ENCODE assay signal across 8 cellular contexts in the genomic region with DNA sequence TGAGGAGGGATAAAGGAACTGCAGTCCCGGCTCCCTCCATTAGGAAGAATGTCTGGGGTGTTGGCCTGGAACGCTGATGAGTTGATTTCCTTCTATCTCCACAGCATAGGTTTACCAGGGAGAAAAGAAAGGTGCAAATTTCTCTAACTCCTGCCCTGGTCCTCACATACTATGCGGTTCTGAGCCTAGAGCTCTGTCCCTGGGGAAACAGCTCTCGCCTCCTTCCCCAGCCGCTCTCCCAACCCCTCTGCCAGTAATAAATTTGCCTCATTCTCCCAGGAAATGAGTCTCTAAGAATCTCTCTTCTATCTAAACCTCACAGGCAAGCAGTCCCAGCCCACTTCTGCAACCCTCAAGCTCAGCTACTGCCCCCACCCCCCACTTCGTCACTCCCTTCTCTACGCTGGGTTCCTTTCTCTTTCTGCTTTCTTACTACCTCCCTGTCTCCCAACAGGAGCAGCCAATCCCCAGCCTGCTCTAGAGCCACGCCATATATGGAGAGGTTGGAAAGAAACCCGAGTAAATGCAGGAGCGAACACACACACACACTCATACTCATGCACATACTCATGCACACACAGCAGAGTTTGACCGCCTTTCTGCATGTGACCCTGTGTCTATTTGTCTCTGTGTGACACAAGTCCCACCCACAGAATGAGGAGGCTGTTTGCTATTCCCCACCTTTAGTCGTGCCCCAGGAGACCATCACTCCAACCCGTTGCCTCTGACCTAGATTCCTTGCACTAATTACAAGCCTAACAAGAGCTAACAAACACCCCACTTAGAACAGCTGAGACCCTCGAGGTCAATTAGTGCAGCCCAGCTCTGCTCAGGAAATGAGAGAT. TPM values are rescaled to one million over a fixed set of nuclear protein-coding genes. Genes with fewer than 3 reads are reported as not detected.
A peak's percentile ranks its signal among the peaks of the same experiment; 100 is the strongest.
DNase-seq lines count a peak whose midpoint lies in the region; ATAC-seq and TF ChIP-seq lines count a peak whose summit lies in the region.

No MANE protein-coding gene starts in this region.

- no peaks in the 10 kb centered on the region for H3K9me3 Mint-ChIP-seq in WTC11
- peaks cover 0 to 2% (median 0%) of the 10 kb centered on the region in 11 donors for H3K9me3 Mint-ChIP-seq in naive thymus-derived CD4-positive, alpha-beta T cell

- no peak overlapping the region for H3K27ac ChIP-seq in naive thymus-derived CD4-positive, alpha-beta T cell (ENCODE audit: low read depth, low read length)
- peak overlapping the region; percentile 98 for H3K27ac ChIP-seq in aorta (ENCODE audit: low read depth in 1 of 2, low read length in 2 of 2)

- H3K27me3 Mint-ChIP-seq in WTC11 (ENCODE audit: low read depth): no peaks in the 10 kb centered on the region
- H3K27me3 Mint-ChIP-seq in naive thymus-derived CD4-positive, alpha-beta T cell: peaks cover 0 to 9% (median 0%) of the 10 kb centered on the region in 5 donors

- DNase-seq in GM03348 (ENCODE audit: low spot score): peak; percentile 96
- peak; percentile 99 for DNase-seq in H4 (ENCODE audit: low spot score)
- peak; percentile 92 for DNase-seq in NCI-H146 (lab: John Stamatoyannopoulos, UW)
- DNase-seq in WTC11 (ENCODE audit: low spot score): peak; percentile 82
- peak; percentile 99 for DNase-seq in foreskin fibroblast
- no peak for DNase-seq in naive thymus-derived CD4-positive, alpha-beta T cell
- DNase-seq in aorta: peak; percentile 94 to 96
- no peak for DNase-seq in ACHN

- no peaks in the 10 kb centered on the region for H3K27me3 ChIP-seq in naive thymus-derived CD4-positive, alpha-beta T cell (ENCODE audit: control insufficient read depth in 2 of 2, insufficient read depth in 2 of 2, low read length in 2 of 2)
- no peaks in the 10 kb centered on the region for H3K27me3 ChIP-seq in aorta (ENCODE audit: control insufficient read depth in 1 of 2, insufficient read depth in 2 of 2, low read length in 1 of 2)

- peaks cover 7% of the 10 kb centered on the region for H3K36me3 Mint-ChIP-seq in WTC11
- H3K36me3 Mint-ChIP-seq in naive thymus-derived CD4-positive, alpha-beta T cell: peaks cover 0 to 22% (median 6%) of the 10 kb centered on the region in 5 donors

- CTCF ChIA-PET in WTC11 (lab: Charles Lee): interaction anchor here (0.6 to 3.1 kb wide), 4 partner anchors 13 to 275 kb away, joined by 3 to 20 read pairs (median 7); a partner anchor contains a TSS
- CTCF ChIA-PET in naive thymus-derived CD4-positive, alpha-beta T cell (lab: Charles Lee): interaction anchor here (0.6 to 17.2 kb wide), 11 partner anchors 21 to 201 kb away, joined by 3 to 243 read pairs (median 4); a partner anchor contains a TSS

- H3K4me3 Mint-ChIP-seq in WTC11: peak overlapping the region; percentile 66
- peak overlapping the region; percentile 12 to 72 (median 55) for H3K4me3 Mint-ChIP-seq in naive thymus-derived CD4-positive, alpha-beta T cell

- peak; percentile 95 for ATAC-seq in WTC11
- peak; percentile 76 for ATAC-seq in naive thymus-derived CD4-positive, alpha-beta T cell
- peak; percentile 91 for ATAC-seq in aorta (ENCODE audit: low FRiP score)

- H3K4me3 ChIP-seq in foreskin fibroblast (ENCODE audit: low read depth in 1 of 2, low read length in 2 of 2) (peak overlapping the region; percentile 24 to 47), aorta (ENCODE audit: low read length in 2 of 2) (no peak overlapping the region)
- no peak overlapping the region for H3K4me3 ChIP-seq in naive thymus-derived CD4-positive, alpha-beta T cell (ENCODE audit: low read length)

- WGBS in aorta, 2 donors: 1 to 2% methylated on average over 14 of the region's 14 CpGs

- H3K9me3 ChIP-seq in naive thymus-derived CD4-positive, alpha-beta T cell (ENCODE audit: control insufficient read depth in 2 of 3, low read length in 3 of 3): no peaks in the 10 kb centered on the region
- no peaks in the 10 kb centered on the region for H3K9me3 ChIP-seq in aorta (ENCODE audit: control insufficient read depth, low read length)

- in situ Hi-C loops in ACHN (cut with HindIII; ENCODE audit: low pct_ligation_motif_present, low pct_unique_long_range_greater_than_20kb, low sequenced_read_pairs): no loop called here

- peaks cover 0 to 16% (median 6%) of the 10 kb centered on the region in 3 experiments for H3K36me3 ChIP-seq in naive thymus-derived CD4-positive, alpha-beta T cell (ENCODE audit: control insufficient read depth in 2 of 3, insufficient read depth in 3 of 3, low read length in 3 of 3)
- peaks cover 3 to 6% of the 10 kb centered on the region in 2 donors for H3K36me3 ChIP-seq in aorta (ENCODE audit: control insufficient read depth in 1 of 2, insufficient read depth in 2 of 2, low read length in 1 of 2)

- intact Hi-C loops in naive thymus-derived CD4-positive, alpha-beta T cell (cut with micrococcal nuclease): loop anchor here in 1 of 2 donors (1.0 to 10.0 kb wide), 2 partner anchors 90 to 268 kb away; a partner anchor contains a TSS
- intact Hi-C loops in aorta (cut with DNase I): loop anchor here in 1 of 2 donors (1.0 to 5.0 kb wide), 2 partner anchors 12 to 69 kb away; no protein-coding TSS in a partner anchor

- TF ChIP-seq CTCF in WTC11 (IDR thresholded peaks at IDR 0.05) (no peak), foreskin fibroblast (IDR thresholded peaks at IDR 0.05; ENCODE audit: low read depth, low read length) (peak; percentile 6)

- POLR2A ChIA-PET in WTC11 (lab: Charles Lee): interaction anchor here (0.5 to 3.3 kb wide), 7 partner anchors 13 to 314 kb away, joined by 3 to 42 read pairs (median 4); a partner anchor contains a TSS
- POLR2A ChIA-PET in naive thymus-derived CD4-positive, alpha-beta T cell (lab: Charles Lee): interaction anchor here (0.7 to 6.8 kb wide), 7 partner anchors 12 to 225 kb away, joined by 3 to 78 read pairs (median 3); a partner anchor contains a TSS

- peaks cover 0 to 31% of the 10 kb centered on the region in 2 donors for H3K4me1 ChIP-seq in naive thymus-derived CD4-positive, alpha-beta T cell (ENCODE audit: control insufficient read depth in 2 of 2, insufficient read depth in 2 of 2, low read length in 2 of 2)
- no peaks in the 10 kb centered on the region for H3K4me1 ChIP-seq in aorta (ENCODE audit: control insufficient read depth in 1 of 2, insufficient read depth in 2 of 2, low read length in 2 of 2)

- peak overlapping the region; percentile 99 for H3K27ac Mint-ChIP-seq in WTC11
- peak overlapping the region in 8 of 9 donors; percentile 14 to 85 (median 58) for H3K27ac Mint-ChIP-seq in naive thymus-derived CD4-positive, alpha-beta T cell

- peaks cover 42% of the 10 kb centered on the region for H3K4me1 Mint-ChIP-seq in WTC11
- H3K4me1 Mint-ChIP-seq in naive thymus-derived CD4-positive, alpha-beta T cell: peaks cover 39 to 73% (median 51%) of the 10 kb centered on the region in 7 donors

TF ChIP-seq in WTC11, 78 proteins besides CTCF, POLR2A, EP300 and RAD21 (continues in another document):
- TF ChIP-seq ETV6 (CRISPR knock-in tag; IDR thresholded peaks at IDR 0.05) (peak; percentile 56; the same call in 1 of the 2 replicates), TEAD1 (CRISPR knock-in tag; IDR thresholded peaks at IDR 0.05) (peak; percentile 28; the same call in 1 of the 2 replicates), JUN (CRISPR knock-in tag; IDR thresholded peaks at IDR 0.05) (no peak)
- TF ChIP-seq, protein P1, sequence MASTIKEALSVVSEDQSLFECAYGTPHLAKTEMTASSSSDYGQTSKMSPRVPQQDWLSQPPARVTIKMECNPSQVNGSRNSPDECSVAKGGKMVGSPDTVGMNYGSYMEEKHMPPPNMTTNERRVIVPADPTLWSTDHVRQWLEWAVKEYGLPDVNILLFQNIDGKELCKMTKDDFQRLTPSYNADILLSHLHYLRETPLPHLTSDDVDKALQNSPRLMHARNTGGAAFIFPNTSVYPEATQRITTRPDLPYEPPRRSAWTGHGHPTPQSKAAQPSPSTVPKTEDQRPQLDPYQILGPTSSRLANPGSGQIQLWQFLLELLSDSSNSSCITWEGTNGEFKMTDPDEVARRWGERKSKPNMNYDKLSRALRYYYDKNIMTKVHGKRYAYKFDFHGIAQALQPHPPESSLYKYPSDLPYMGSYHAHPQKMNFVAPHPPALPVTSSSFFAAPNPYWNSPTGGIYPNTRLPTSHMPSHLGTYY (CRISPR knock-in tag; IDR thresholded peaks at IDR 0.05): 0 out of 2 replicates have a peak, but pooled peaks have one; percentile 44
- TF ChIP-seq, protein P2, sequence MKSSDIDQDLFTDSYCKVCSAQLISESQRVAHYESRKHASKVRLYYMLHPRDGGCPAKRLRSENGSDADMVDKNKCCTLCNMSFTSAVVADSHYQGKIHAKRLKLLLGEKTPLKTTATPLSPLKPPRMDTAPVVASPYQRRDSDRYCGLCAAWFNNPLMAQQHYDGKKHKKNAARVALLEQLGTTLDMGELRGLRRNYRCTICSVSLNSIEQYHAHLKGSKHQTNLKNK (CRISPR knock-in tag; IDR thresholded peaks at IDR 0.05): no peak

RNA-seq across cellular contexts. Expression of a gene that starts 13.4 kb away (rescaled TPM):
- 24.9 and 25.9 TPM in 2 replicates for total RNA-seq in H4 (2014; rRNA removed; shearing (Covaris generic))
- total RNA-seq in WTC11 (2021): 23.3 to 27.0 TPM (median 25.7 TPM) in 3 replicates
- total RNA-seq in naive thymus-derived CD4-positive, alpha-beta T cell: 100 to 1,000 TPM in 2 of 5 experiments, 10 to 100 TPM in 3; 64.9 to 111 (median 94.1) TPM
- polyA plus RNA-seq in naive thymus-derived CD4-positive, alpha-beta T cell: 10 to 100 TPM; 33.4 to 33.7 TPM
- 100 to 1,000 TPM in 1 of 2 donors, 10 to 100 TPM in 1; 90.6 to 146 TPM for total RNA-seq in aorta
- 100 to 1,000 TPM in 1 of 2 donors, 10 to 100 TPM in 1; 56.6 to 146 TPM for polyA plus RNA-seq in aorta

Comparison
In these comparisons a context has a peak if more than half of its experiments do, and no peak if none do; other contexts are left out.
1. DNase-seq: peak in GM03348 (single experiment), H4 (single experiment), NCI-H146 (single experiment), WTC11 (single experiment), foreskin fibroblast (2 of 2) and aorta (2 of 2); none in naive thymus-derived CD4-positive, alpha-beta T cell (0 of 9) and ACHN (single experiment).
2. H3K4me3 ChIP-seq: peak in foreskin fibroblast (2 of 2); none in naive thymus-derived CD4-positive, alpha-beta T cell (single experiment) and aorta (0 of 2).
3. Peak in every context shown above with its lines, with median percentiles within 50 percentile points of each other: ATAC-seq.